Comparison of ENCODE assay signal across 8 cellular contexts in the genomic region with DNA sequence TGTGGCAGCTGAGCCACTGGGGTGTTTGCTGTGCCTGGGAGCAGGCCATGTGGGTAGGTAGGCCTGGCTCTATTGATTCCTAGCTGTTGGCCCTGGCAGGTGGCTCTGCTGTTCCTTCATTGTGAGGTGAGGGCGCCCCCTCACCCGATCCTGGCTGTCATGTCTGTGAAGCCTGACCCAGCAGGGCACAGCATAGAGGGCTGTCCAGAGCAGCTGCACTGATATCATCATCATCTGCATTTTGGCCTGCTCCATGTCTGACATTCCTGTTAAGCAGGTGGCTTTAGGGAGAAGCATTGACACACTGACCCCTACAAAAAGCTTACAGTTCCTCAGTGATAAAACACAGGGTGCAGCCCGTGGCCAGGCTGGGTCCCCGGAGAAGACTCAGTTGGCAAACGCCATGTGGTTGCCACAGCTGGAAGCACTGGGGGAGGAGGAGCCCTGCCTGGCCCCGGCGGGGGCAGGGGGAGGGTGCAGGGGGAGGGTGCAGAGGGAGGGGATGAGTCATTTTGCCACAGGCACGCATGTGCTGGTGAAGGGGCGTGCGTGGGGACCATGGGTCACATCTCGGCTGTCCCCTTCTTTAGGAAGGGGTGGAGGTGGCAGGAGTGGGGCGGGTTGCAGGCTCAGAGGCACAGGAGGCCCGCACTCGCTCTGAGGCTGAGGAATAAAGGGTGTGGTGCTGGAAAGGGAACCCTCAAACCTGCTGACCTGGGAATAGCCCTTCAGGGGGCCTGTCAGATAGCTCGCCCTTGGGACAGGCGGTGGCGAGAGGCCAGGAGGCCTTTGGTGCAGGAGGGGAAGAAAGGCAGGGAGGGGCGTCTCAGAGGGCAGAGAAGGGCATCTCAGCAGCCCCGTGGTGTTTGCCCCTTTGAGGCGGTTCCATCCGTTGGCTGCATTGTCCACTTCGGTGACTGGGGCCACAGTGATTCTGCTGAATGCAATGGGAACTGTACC. TPM values are rescaled to one million over a fixed set of nuclear protein-coding genes. Genes with fewer than 3 reads are reported as not detected.
DNase-seq lines count a peak whose midpoint lies in the region; TF ChIP-seq lines count a peak whose summit lies in the region.

No MANE protein-coding gene starts in this region.

- peak; percentile 15; the same call in 1 of the 2 replicates for TF ChIP-seq POLR2A in Raji (IDR thresholded peaks at IDR 0.05; ENCODE audit: insufficient read depth, low read depth, low read length)

- DNase-seq in NOMO-1 treated with DMSO at 0.1 percent for 48 hours (lab: John Stamatoyannopoulos, UW; ENCODE audit: unreplicated experiment) = peak; percentile 18
- no peak for DNase-seq in NOMO-1 treated with dmso at 0.1 percent for 144 hours (lab: John Stamatoyannopoulos, UW; ENCODE audit: unreplicated experiment)
- peak; percentile 36 to 75 (median 52) for DNase-seq in activated naive CD4-positive, alpha-beta T cell (lab: John Stamatoyannopoulos, UW)
- DNase-seq in stimulated activated CD4-positive, alpha-beta T cell treated with anti-CD3 and anti-CD28 coated beads, Interleukin-2, amount 100 ng/mL, for 48 hours = peak; percentile 60 to 73
- DNase-seq in hippocampal formation (lab: John Stamatoyannopoulos, UW) = no peak
- DNase-seq in ureter (ENCODE audit: low spot score) = no peak
- no peak for DNase-seq in SKM-1 treated with dmso at 0.1 percent for 144 hours (lab: John Stamatoyannopoulos, UW; ENCODE audit: unreplicated experiment)

RNA-seq across cellular contexts. Expression of a gene that starts 31.6 kb away (rescaled TPM):
- total RNA-seq in ureter = 15.2 TPM

Comparison
In these comparisons a context has a peak if more than half of its experiments do, and no peak if none do; other contexts are left out.
1. DNase-seq: peak in NOMO-1 treated with DMSO at 0.1 percent for 48 hours (single experiment), activated naive CD4-positive, alpha-beta T cell (4 of 4) and stimulated activated CD4-positive, alpha-beta T cell treated with anti-CD3 and anti-CD28 coated beads, Interleukin-2, amount 100 ng/mL, for 48 hours (2 of 2); none in NOMO-1 treated with dmso at 0.1 percent for 144 hours (single experiment), hippocampal formation (0 of 2), ureter (single experiment) and SKM-1 treated with dmso at 0.1 percent for 144 hours (single experiment).